9 cellular contexts compared by ENCODE assay signal in the genomic region with DNA sequence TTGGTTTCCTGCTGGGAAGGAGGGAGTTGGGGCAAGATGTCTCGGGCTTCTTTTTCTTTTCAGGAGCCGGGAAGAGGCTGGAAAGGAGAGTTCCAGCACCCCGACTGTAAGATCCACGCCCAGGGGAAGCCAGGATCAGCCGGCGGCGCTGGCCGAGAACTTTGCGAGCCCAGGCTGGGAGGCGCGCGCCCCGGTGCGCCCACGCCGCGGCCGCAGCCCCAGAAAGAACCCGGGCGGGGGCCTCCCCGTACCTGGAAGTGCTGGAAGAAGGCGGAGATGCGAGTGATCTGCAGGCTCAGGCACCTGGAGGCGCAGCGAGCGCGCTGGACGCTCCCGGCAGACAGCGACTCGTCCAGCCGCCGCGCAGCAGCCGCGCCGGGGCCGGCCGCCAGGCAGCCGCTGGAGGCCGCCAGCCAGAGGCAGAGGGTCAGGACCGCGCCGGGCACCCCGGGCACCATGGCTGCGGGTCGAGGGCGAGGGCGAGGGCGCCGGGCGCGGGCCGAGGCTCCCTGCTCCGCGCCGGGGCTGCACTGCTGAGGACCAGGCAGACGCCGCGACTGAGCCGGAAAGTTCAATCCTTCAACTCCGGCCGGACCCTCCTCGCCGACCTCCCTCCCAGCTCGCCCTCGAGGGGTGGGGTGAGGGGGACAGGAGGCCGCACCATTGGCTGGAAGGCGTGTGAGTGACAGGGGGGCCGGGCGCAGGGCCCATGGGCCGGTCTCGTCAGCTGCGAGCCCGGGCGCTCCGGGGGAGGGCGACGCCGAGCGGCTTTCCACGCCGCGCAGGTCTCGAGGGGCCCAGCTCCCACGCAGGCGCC. TPM values are rescaled to one million over a fixed set of nuclear protein-coding genes. Genes with fewer than 3 reads are reported as not detected.
DNase-seq lines count a peak whose midpoint lies in the region; ATAC-seq and TF ChIP-seq lines count a peak whose summit lies in the region.
"Had no signal": no experiment of that assay in that cellular context is flagged by ENCODE, and none has a peak within 500 bp of the region (broad histone marks: within the 10 kb centered on the region; RNA-seq: fewer than 3 reads in every experiment).

A gene with protein sequence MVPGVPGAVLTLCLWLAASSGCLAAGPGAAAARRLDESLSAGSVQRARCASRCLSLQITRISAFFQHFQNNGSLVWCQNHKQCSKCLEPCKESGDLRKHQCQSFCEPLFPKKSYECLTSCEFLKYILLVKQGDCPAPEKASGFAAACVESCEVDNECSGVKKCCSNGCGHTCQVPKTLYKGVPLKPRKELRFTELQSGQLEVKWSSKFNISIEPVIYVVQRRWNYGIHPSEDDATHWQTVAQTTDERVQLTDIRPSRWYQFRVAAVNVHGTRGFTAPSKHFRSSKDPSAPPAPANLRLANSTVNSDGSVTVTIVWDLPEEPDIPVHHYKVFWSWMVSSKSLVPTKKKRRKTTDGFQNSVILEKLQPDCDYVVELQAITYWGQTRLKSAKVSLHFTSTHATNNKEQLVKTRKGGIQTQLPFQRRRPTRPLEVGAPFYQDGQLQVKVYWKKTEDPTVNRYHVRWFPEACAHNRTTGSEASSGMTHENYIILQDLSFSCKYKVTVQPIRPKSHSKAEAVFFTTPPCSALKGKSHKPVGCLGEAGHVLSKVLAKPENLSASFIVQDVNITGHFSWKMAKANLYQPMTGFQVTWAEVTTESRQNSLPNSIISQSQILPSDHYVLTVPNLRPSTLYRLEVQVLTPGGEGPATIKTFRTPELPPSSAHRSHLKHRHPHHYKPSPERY (minus strand): TSS at position 559 of the 817 bp plus-strand sequence. CDS start 101 bp downstream, at position 458.

- TF ChIP-seq CTCF in brain microvascular endothelial cell (IDR thresholded peaks at IDR 0.05; ENCODE audit: low read depth, low read length, missing control alignments), result no peak
- TF ChIP-seq CTCF in subcutaneous adipose tissue (IDR thresholded peaks at IDR 0.05; ENCODE audit: low read depth), result no peak

- peak within 1 kb of the TSS; percentile 49 for H3K4me3 ChIP-seq in brain microvascular endothelial cell (ENCODE audit: low read depth, low read length)

- H3K27ac ChIP-seq in brain microvascular endothelial cell, result no peak within 1 kb of the TSS

- no peak for ATAC-seq in activated naive CD8-positive, alpha-beta T cell treated with anti-CD3 and anti-CD28 coated beads, Interleukin-2, amount 50 U/mL, for 24 hours
- ATAC-seq in HG03196 (IDR thresholded peaks at IDR 0.05; ENCODE audit: unreplicated experiment), result no peak
- ATAC-seq in GM21723 (IDR thresholded peaks at IDR 0.05; ENCODE audit: unreplicated experiment), result no peak
- ATAC-seq in GM19452 (IDR thresholded peaks at IDR 0.05; ENCODE audit: unreplicated experiment), result no peak

- peaks cover 6% of the 10 kb centered on the region for H3K27me3 ChIP-seq in brain microvascular endothelial cell (replicated peaks)

- no peaks in the 10 kb centered on the region for H3K36me3 Mint-ChIP-seq in activated naive CD8-positive, alpha-beta T cell
- no peaks in the 10 kb centered on the region for H3K36me3 Mint-ChIP-seq in activated naive CD8-positive, alpha-beta T cell treated with anti-CD3 and anti-CD28 coated beads, Interleukin-2, amount 50 U/mL, for 24 hours (ENCODE audit: low read depth)

- H3K9me3 Mint-ChIP-seq in activated naive CD8-positive, alpha-beta T cell (ENCODE audit: low read depth), result no peaks in the 10 kb centered on the region
- H3K9me3 Mint-ChIP-seq in activated naive CD8-positive, alpha-beta T cell treated with anti-CD3 and anti-CD28 coated beads, Interleukin-2, amount 50 U/mL, for 24 hours, result no peaks in the 10 kb centered on the region
- H3K9me3 Mint-ChIP-seq: activated T-cell treated with anti-CD3 and anti-CD28 coated beads, Interleukin-2, amount 50 U/mL, for 72 hours had no signal

- in situ Hi-C loops in brain microvascular endothelial cell (cut with HindIII; ENCODE audit: low pct_ligation_motif_present, low sequenced_read_pairs), result no loop called here

- peaks cover 10% of the 10 kb centered on the region for H3K27me3 Mint-ChIP-seq in activated naive CD8-positive, alpha-beta T cell
- H3K27me3 Mint-ChIP-seq in activated naive CD8-positive, alpha-beta T cell treated with anti-CD3 and anti-CD28 coated beads, Interleukin-2, amount 50 U/mL, for 24 hours, result peaks cover 28% of the 10 kb centered on the region

- DNase-seq in activated naive CD8-positive, alpha-beta T cell treated with anti-CD3 and anti-CD28 coated beads, Interleukin-2, amount 50 U/mL, for 24 hours, result no peak
- DNase-seq in brain microvascular endothelial cell (no peak), kidney glomerular epithelial cell (lab: John Stamatoyannopoulos, UW) (peak; percentile 16)
- DNase-seq: activated T-cell treated with anti-CD3 and anti-CD28 coated beads, Interleukin-2, amount 50 U/mL, for 72 hours had no signal

- H3K36me3 ChIP-seq in brain microvascular endothelial cell (replicated peaks), result no peaks in the 10 kb centered on the region

- H3K4me3 Mint-ChIP-seq in activated naive CD8-positive, alpha-beta T cell, result peak within 1 kb of the TSS; percentile 42
- no peak within 1 kb of the TSS for H3K4me3 Mint-ChIP-seq in activated naive CD8-positive, alpha-beta T cell treated with anti-CD3 and anti-CD28 coated beads, Interleukin-2, amount 50 U/mL, for 24 hours

- H3K4me1 Mint-ChIP-seq in activated naive CD8-positive, alpha-beta T cell (ENCODE audit: low read depth), result peaks cover 6% of the 10 kb centered on the region
- H3K4me1 Mint-ChIP-seq in activated naive CD8-positive, alpha-beta T cell treated with anti-CD3 and anti-CD28 coated beads, Interleukin-2, amount 50 U/mL, for 24 hours, result peaks cover 1% of the 10 kb centered on the region

- H3K27ac Mint-ChIP-seq in activated naive CD8-positive, alpha-beta T cell, result no peak within 1 kb of the TSS
- no peak within 1 kb of the TSS for H3K27ac Mint-ChIP-seq in activated naive CD8-positive, alpha-beta T cell treated with anti-CD3 and anti-CD28 coated beads, Interleukin-2, amount 50 U/mL, for 24 hours
- H3K27ac Mint-ChIP-seq: activated T-cell treated with anti-CD3 and anti-CD28 coated beads, Interleukin-2, amount 50 U/mL, for 72 hours had no signal

RNA-seq across cellular contexts. Expression of the gene that starts here (rescaled TPM):
- total RNA-seq in subcutaneous adipose tissue, result 10 to 100 TPM in 3 of 4 donors, 1 to 10 TPM in 1; 3.2 to 15.3 (median 11.8) TPM
- total RNA-seq: activated T-cell treated with anti-CD3 and anti-CD28 coated beads, Interleukin-2, amount 50 U/mL, for 72 hours had no signal
